23 cellular contexts compared by ENCODE assay signal in the genomic region with DNA sequence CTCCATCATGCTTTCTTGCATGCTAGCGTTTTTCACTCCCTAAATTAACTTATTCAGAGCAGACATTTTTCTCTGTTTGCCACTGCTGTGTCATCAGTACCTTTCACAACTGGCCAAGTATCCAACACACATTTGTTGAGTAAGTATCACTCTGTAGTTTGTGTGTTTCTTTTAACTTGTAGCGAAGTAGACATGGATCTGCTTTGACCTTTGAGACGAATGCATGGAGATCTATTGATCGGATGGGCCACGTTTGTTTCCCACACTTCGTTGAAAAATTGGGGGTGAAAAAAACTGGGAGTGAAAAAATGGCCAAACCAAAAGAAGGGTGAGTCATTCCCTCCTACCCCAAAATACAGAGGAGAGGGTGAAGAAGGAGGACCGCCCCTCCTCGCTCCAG.
"Had no signal": no experiment of that assay in that cellular context is flagged by ENCODE, and none has a peak within 500 bp of the region (broad histone marks: within the 10 kb centered on the region; RNA-seq: fewer than 3 reads in every experiment).

No MANE protein-coding gene starts in this region.

- ATAC-seq: activated CD4-positive, alpha-beta T cell treated with anti-CD3 and anti-CD28 coated beads for 36 hours; activated T-cell treated with anti-CD3 and anti-CD28 coated beads, Interleukin-2, amount 50 U/mL, for 72 hours; PC-3 had no signal

- H3K4me3 ChIP-seq: coronary artery, SK-N-MC had no signal

- H3K27ac ChIP-seq: coronary artery, SK-N-MC, VCaP had no signal

- DNase-seq: activated CD4-positive, alpha-beta memory T cell treated with anti-CD3 and anti-CD28 coated beads, Interleukin-2, amount 10 ng/mL, durations not matched to agents 7 days and 5 days; activated CD4-positive, alpha-beta T cell treated with anti-CD3 and anti-CD28 coated beads for 36 hours; activated CD4-positive, alpha-beta T cell treated with anti-CD3 and anti-CD28 coated beads, Interleukin-2, amount 50 U/mL, for 1 hour; activated gamma-delta T cell treated with Interleukin-2 at 50 U/mL for 16 hours; activated naive CD4-positive, alpha-beta T cell treated with anti-CD3 and anti-CD28 coated beads, Interleukin-2, amount 10 ng/mL, durations not matched to agents 7 days and 5 days; activated naive CD8-positive, alpha-beta T cell treated with anti-CD3 and anti-CD28 coated beads for 36 hours; activated T-cell treated with anti-CD3 and anti-CD28 coated beads for 4 hours; activated T-cell treated with anti-CD3 and anti-CD28 coated beads, Interleukin-2, amount 50 U/mL, for 72 hours; anterior cingulate cortex; central memory CD4-positive, alpha-beta T cell; MM.1S; NCI-H1105; NCI-H1436; NCI-H1694 treated with DMSO at 0.1 percent for 48 hours; NCI-H2029 treated with DMSO at 0.1 percent for 48 hours; NCI-H510A treated with DMSO at 0.1 percent for 48 hours; NCI-H69; PC-3; SHP77 treated with DMSO at 0.1 percent for 48 hours; T-helper 1 cell had no signal
